In the genomic region with DNA sequence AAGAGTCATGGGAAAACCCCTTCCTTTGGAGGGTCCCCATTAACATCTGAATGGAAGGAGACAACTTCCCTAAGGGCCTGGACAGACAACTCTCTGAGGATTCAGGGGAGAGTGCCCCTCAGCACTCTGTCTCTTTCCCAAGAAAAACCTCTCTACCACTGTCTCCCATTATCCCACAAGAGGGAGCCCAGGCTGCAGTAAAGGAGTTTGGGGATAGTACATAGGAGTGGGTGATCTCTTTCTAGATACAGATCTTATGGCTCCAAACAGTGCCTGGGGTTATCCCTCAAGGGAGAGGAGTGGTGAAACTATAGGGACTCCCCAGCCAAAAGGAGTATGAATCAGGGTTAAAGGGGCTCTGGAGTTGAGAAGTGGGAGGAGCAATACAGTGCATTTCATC, we compare ENCODE assay signal across 9 cellular contexts. TPM values are rescaled to one million over a fixed set of nuclear protein-coding genes. Genes with fewer than 3 reads are reported as not detected.
A peak's percentile ranks its signal among the peaks of the same experiment; 100 is the strongest.
DNase-seq lines count a peak whose midpoint lies in the region; ATAC-seq and TF ChIP-seq lines count a peak whose summit lies in the region.
"Had no signal": no experiment of that assay in that cellular context is flagged by ENCODE, and none has a peak within 500 bp of the region (broad histone marks: within the 10 kb centered on the region; RNA-seq: fewer than 3 reads in every experiment).

No MANE protein-coding gene starts in this region.

- H3K27me3 ChIP-seq in MM.1S (replicated peaks; ENCODE audit: insufficient read depth, low read length): peaks cover 5% of the 10 kb centered on the region
- peaks cover 24% of the 10 kb centered on the region for H3K27me3 ChIP-seq in osteoblast (ENCODE audit: insufficient read depth, low read length)

- H3F3A ChIP-seq in MM.1S (ENCODE audit: insufficient read depth, low read length): no peaks in the 10 kb centered on the region

- DNase-seq in EH (ENCODE audit: low read depth): peak; percentile 52
- no peak for DNase-seq in MM.1S
- peak; percentile 37 for DNase-seq in dermis blood vessel endothelial cell
- peak; percentile 95 for DNase-seq in osteoblast (ENCODE audit: insufficient read length, low spot score, missing footprints)
- DNase-seq in substantia nigra (lab: John Stamatoyannopoulos, UW): no peak
- DNase-seq: Right ventricle myocardium superior had no signal

- H4K20me1 ChIP-seq in MM.1S (ENCODE audit: insufficient read depth, low read length) (no peaks in the 10 kb centered on the region), osteoblast (ENCODE audit: insufficient read depth, low read length) (no peaks in the 10 kb centered on the region)

- ATAC-seq in HG02759 (IDR thresholded peaks at IDR 0.05; ENCODE audit: unreplicated experiment) (no peak), GM18868 (IDR thresholded peaks at IDR 0.05; ENCODE audit: unreplicated experiment) (no peak)

- H3K27ac ChIP-seq in MM.1S (ENCODE audit: low read length) (no peak overlapping the region), osteoblast (ENCODE audit: low read depth, low read length) (no peak overlapping the region), substantia nigra (ENCODE audit: low read depth, low read length, poor library complexity, severe bottlenecking) (no peak overlapping the region)

- H3K4me3 ChIP-seq in MM.1S (ENCODE audit: low read length) (no peak overlapping the region), osteoblast (ENCODE audit: insufficient read depth, low read length) (no peak overlapping the region)

- H3K36me3 ChIP-seq in MM.1S (replicated peaks; ENCODE audit: insufficient read depth, low read length) (no peaks in the 10 kb centered on the region), osteoblast (ENCODE audit: insufficient read depth, low read length) (no peaks in the 10 kb centered on the region)

- 0 out of 2 replicates have a peak, but pooled peaks have one; percentile 3 for TF ChIP-seq CTCF in MM.1S (IDR thresholded peaks at IDR 0.05; ENCODE audit: low read length)
- peak; percentile 60 for TF ChIP-seq CTCF in osteoblast (IDR thresholded peaks at IDR 0.05; ENCODE audit: extremely low read depth, low read depth, low read length)

- no peaks in the 10 kb centered on the region for H3K9me2 ChIP-seq in MM.1S (replicated peaks; ENCODE audit: insufficient read depth, low read length)

- H2AFZ ChIP-seq in MM.1S (ENCODE audit: low read length) (no peak overlapping the region), osteoblast (ENCODE audit: low read length) (no peak overlapping the region)

- H3K9me3 ChIP-seq in MM.1S (replicated peaks; ENCODE audit: insufficient read depth, low read length) (no peaks in the 10 kb centered on the region), osteoblast (ENCODE audit: low read depth, low read length) (no peaks in the 10 kb centered on the region)

- no peak overlapping the region for H3K9ac ChIP-seq in MM.1S (ENCODE audit: low read length)

- H3K79me2 ChIP-seq in MM.1S (ENCODE audit: low read length): no peaks in the 10 kb centered on the region
- H3K79me2 ChIP-seq in osteoblast (ENCODE audit: insufficient read depth, low read length): no peaks in the 10 kb centered on the region

- no peak overlapping the region for H3K4me2 ChIP-seq in MM.1S (ENCODE audit: low read depth, low read length)
- H3K4me2 ChIP-seq in osteoblast (ENCODE audit: insufficient read depth, low read length): no peak overlapping the region

- H3K4me1 ChIP-seq in MM.1S (ENCODE audit: low read length): peaks cover 27% of the 10 kb centered on the region
- H3K4me1 ChIP-seq in osteoblast (ENCODE audit: insufficient read depth, low read length): peaks cover 12% of the 10 kb centered on the region

RNA-seq across cellular contexts. Expression of gene WNT10B, which starts 6.1 kb away (rescaled TPM):
- total RNA-seq in dermis blood vessel endothelial cell (0.05 TPM in 1 of 2 replicates, not detected in the other), osteoblast (0.29 and 0.36 TPM in 2 replicates)

RNA-seq across cellular contexts. Expression of gene ARF3, which starts 8.2 kb away (rescaled TPM):
- total RNA-seq in dermis blood vessel endothelial cell (46.1 and 61.5 TPM in 2 replicates), osteoblast (51.9 and 53.9 TPM in 2 replicates)

RNA-seq across cellular contexts. Expression of gene WNT1, which starts 12.7 kb away (rescaled TPM):
- not detected in 2 replicates for total RNA-seq in dermis blood vessel endothelial cell
- not detected in 2 replicates for total RNA-seq in osteoblast
- total RNA-seq: activated CD8-positive, alpha-beta memory T cell treated with anti-CD3 and anti-CD28 coated beads for 36 hours; Right ventricle myocardium superior had no signal

RNA-seq across cellular contexts. Expression of gene DDN, which starts 33.7 kb away (rescaled TPM):
- under 0.01 and 0.19 TPM in 2 replicates for total RNA-seq in dermis blood vessel endothelial cell
- under 0.01 and 0.29 TPM in 2 replicates for total RNA-seq in osteoblast

RNA-seq across cellular contexts. Expression of gene FKBP11, which starts 40.2 kb away (rescaled TPM):
- total RNA-seq in dermis blood vessel endothelial cell (11.6 and 16.4 TPM in 2 replicates), osteoblast (24.8 and 31.8 TPM in 2 replicates)

Comparison
In these comparisons a context has a peak if more than half of its experiments do, and no peak if none do; other contexts are left out.
1. DNase-seq: peak in EH (single experiment), dermis blood vessel endothelial cell (single experiment) and osteoblast (single experiment); none in MM.1S (single experiment) and substantia nigra (0 of 49).